8 cellular contexts compared by ENCODE assay signal in the genomic region with DNA sequence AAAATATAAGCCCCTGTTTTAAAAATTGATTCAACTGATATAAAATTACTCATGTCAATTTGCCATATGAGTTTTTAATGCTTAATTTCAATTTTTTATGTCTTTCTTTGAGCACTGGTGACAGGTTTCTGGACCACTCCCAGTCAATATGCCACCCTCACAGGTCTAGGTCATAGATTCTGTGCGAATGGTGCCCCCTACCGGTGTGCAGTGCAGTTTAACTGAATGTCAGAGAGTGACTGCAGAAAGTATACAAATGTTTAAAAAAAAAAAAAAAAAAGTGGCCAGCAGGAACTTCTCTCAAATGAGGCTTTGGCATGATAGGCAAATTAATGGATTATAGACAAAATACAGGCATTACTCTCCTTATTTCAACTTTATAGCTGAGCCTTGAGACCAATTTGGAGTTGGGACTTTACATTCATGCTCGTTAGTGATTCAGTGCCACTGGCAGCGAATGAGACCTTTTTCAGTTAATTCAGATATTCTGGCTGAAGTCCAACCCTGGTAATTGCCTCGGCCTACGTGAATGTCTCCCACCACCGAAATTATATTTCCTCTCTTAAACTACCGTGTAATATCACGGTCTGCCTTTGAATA.
DNase-seq lines count a peak whose midpoint lies in the region; ATAC-seq, FAIRE-seq and TF ChIP-seq lines count a peak whose summit lies in the region.

No MANE protein-coding gene starts in this region.

- no peak for FAIRE-seq in RCC 7860 (lab: Jason Lieb, UNC)

- TF ChIP-seq CTCF in fibroblast of mammary gland (conservative IDR thresholded peaks at IDR 0.05; ENCODE audit: control insufficient read depth, insufficient read depth, low read depth, low read length) (peak; percentile 75), retinal pigment epithelial cell (conservative IDR thresholded peaks at IDR 0.05; ENCODE audit: low read depth, low read length) (peak; percentile 55)

- in situ Hi-C loops in Caki2 (cut with HindIII; ENCODE audit: low pct_unique_long_range_greater_than_20kb, low sequenced_read_pairs) = no loop called here

- DNase-seq in Caki2 (ENCODE audit: low read depth) = peak; percentile 10
- DNase-seq in HEK293T (ENCODE audit: extremely low spot score) = peak; percentile 62
- DNase-seq in RCC 7860 (ENCODE audit: low spot score) = peak; percentile 33
- peak; percentile 65 for DNase-seq in fibroblast of mammary gland (ENCODE audit: low read depth)
- peak; percentile 31 for DNase-seq in retinal pigment epithelial cell (ENCODE audit: low read depth)
- DNase-seq in effector CD8-positive, alpha-beta T cell (lab: John Stamatoyannopoulos, UW) = no peak

- ATAC-seq in GM21529 (IDR thresholded peaks at IDR 0.05; ENCODE audit: unreplicated experiment) (no peak), GM21447 (IDR thresholded peaks at IDR 0.05; ENCODE audit: unreplicated experiment) (no peak)

- H3K4me3 ChIP-seq in fibroblast of mammary gland (ENCODE audit: control insufficient read depth, low read depth, low read length) (no peak overlapping the region), retinal pigment epithelial cell (ENCODE audit: low read length) (no peak overlapping the region)

- POLR2A ChIA-PET in HEK293T (lab: Yijun Ruan, JAX) = no interaction called here

- CTCF ChIA-PET in HEK293T (lab: Yijun Ruan, JAX) = interaction anchor here (0.6 to 1.1 kb wide), 6 partner anchors 11 to 581 kb away, joined by 3 to 11 read pairs (median 4); no protein-coding TSS in a partner anchor

TF ChIP-seq in HEK293T, 16 proteins besides CTCF, POLR2A, EP300 and RAD21:
- TF ChIP-seq ELF4 (IDR thresholded peaks at IDR 0.05) = no peak
- peak; percentile 92 for TF ChIP-seq ZNF384 (IDR thresholded peaks at IDR 0.05)
- TF ChIP-seq CTBP1 (IDR thresholded peaks at IDR 0.05; ENCODE audit: borderline replicate concordance) = no peak
- no peak for TF ChIP-seq SP1 (IDR thresholded peaks at IDR 0.05)
- TF ChIP-seq ARNT (IDR thresholded peaks at IDR 0.05) = no peak
